13 cellular contexts compared by ENCODE assay signal in the genomic region with DNA sequence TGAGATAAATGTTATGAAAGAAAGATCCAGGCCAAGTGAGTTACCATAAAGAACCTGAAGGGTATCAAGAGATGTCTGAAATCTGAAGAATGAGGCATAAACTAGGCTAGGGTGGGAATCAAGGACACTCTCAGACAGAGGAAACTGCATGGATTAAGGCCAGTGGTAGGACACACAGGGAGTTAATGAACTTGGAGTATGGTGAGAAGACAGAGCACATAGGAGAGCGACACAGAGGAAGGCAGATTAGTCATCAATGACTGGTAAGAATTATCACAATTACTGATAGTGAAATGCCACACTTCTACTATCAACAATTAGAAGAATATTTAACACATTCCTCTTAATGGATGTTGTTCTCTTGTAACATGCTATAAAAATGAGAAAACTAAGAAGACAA.
DNase-seq lines count a peak whose midpoint lies in the region; ATAC-seq and TF ChIP-seq lines count a peak whose summit lies in the region.
"Had no signal": no experiment of that assay in that cellular context is flagged by ENCODE, and none has a peak within 500 bp of the region (broad histone marks: within the 10 kb centered on the region; RNA-seq: fewer than 3 reads in every experiment).

No MANE protein-coding gene starts in this region.

- CTCF ChIA-PET in CD4-positive, alpha-beta T cell (lab: Charles Lee), result no interaction called here

- H2AFZ ChIP-seq in GM23248, result no peak overlapping the region

- H3K4me3 Mint-ChIP-seq in CD4-positive, alpha-beta T cell, result no peak overlapping the region
- H3K4me3 Mint-ChIP-seq in immature natural killer cell, result peak overlapping the region in 2 of 5 donors; percentile 23 to 41

- no peak overlapping the region for H3K4me2 ChIP-seq in GM23248 (ENCODE audit: unreplicated experiment)

- peaks cover 7% of the 10 kb centered on the region; the same call in 1 of the 2 replicates for H3F3A ChIP-seq in GM23248 (ENCODE audit: insufficient read depth)

- no peak overlapping the region for H3K9ac ChIP-seq in GM23248

- intact Hi-C loops in CD4-positive, alpha-beta T cell (cut with DNase I, micrococcal nuclease), result loop anchor here in 1 of 2 experiments (10.0 kb wide), 1 partner anchor 862 kb away; no protein-coding TSS in a partner anchor
- intact Hi-C loops in ascending aorta (cut with DNase I), result no loop called here

- H3K4me3 ChIP-seq in GM23248 (no peak overlapping the region), ascending aorta (no peak overlapping the region)
- H3K4me3 ChIP-seq: MG63, testis had no signal

- no peaks in the 10 kb centered on the region for H3K9me2 ChIP-seq in GM23248 (ENCODE audit: insufficient read depth)

- ATAC-seq in CD4-positive, alpha-beta T cell (ENCODE audit: poor library complexity), result no peak
- ATAC-seq: left ventricle myocardium superior had no signal

- H3K4me1 Mint-ChIP-seq in CD4-positive, alpha-beta T cell (ENCODE audit: low read depth), result peaks cover 34% of the 10 kb centered on the region
- peaks cover 26 to 37% of the 10 kb centered on the region in 2 donors for H3K4me1 Mint-ChIP-seq in immature natural killer cell

- no peaks in the 10 kb centered on the region for H3K9me3 Mint-ChIP-seq in CD4-positive, alpha-beta T cell
- H3K9me3 Mint-ChIP-seq in immature natural killer cell, result no peaks in the 10 kb centered on the region

- H3K36me3 Mint-ChIP-seq in CD4-positive, alpha-beta T cell (ENCODE audit: low read depth), result peaks cover 40% of the 10 kb centered on the region
- peaks cover 0 to 27% (median 12%) of the 10 kb centered on the region in 3 donors for H3K36me3 Mint-ChIP-seq in immature natural killer cell

- H3K27me3 Mint-ChIP-seq in CD4-positive, alpha-beta T cell, result no peaks in the 10 kb centered on the region
- peaks cover 0 to 2% (median 0%) of the 10 kb centered on the region in 3 donors for H3K27me3 Mint-ChIP-seq in immature natural killer cell (ENCODE audit: low read depth in 3 of 3)

- 24 to 33% methylated on average over 1 of the region's 1 CpG for WGBS in GM23248 (ENCODE audit: low coverage in 1 of 2, low lambda C conversion rate in 2 of 2, missing lambda C conversion rate in 2 of 2), 2 experiments

- no peaks in the 10 kb centered on the region for H3K27me3 ChIP-seq in CD4-positive, alpha-beta T cell (ENCODE audit: control insufficient read depth, insufficient read depth, low read length)
- H3K27me3 ChIP-seq in GM23248 (replicated peaks; ENCODE audit: insufficient read depth) (no peaks in the 10 kb centered on the region), ascending aorta (no peaks in the 10 kb centered on the region)
- H3K27me3 ChIP-seq: MG63, testis had no signal

- no peak overlapping the region for H3K27ac ChIP-seq in CD4-positive, alpha-beta T cell (ENCODE audit: low read depth, low read length)
- no peak overlapping the region for H3K27ac ChIP-seq in GM23248
- no peak overlapping the region for H3K27ac ChIP-seq in ascending aorta
- H3K27ac ChIP-seq: C4-2B, testis had no signal

- TF ChIP-seq CTCF in CD4-positive, alpha-beta T cell (IDR thresholded peaks at IDR 0.05), result no peak
- no peak for TF ChIP-seq CTCF in ascending aorta (IDR thresholded peaks at IDR 0.05)

- H4K20me1 ChIP-seq in GM23248 (ENCODE audit: insufficient read depth), result no peaks in the 10 kb centered on the region

- DNase-seq in CD4-positive, alpha-beta T cell, result no peak
- DNase-seq in GM23248 (peak; percentile 52), amniotic epithelial cell (ENCODE audit: low read depth) (peak; percentile 55), immature natural killer cell (no peak), activated gamma-delta T cell treated with Interleukin-2 at 50 U/mL for 16 hours (no peak), SW 1271 (lab: John Stamatoyannopoulos, UW) (no peak), ascending aorta (ENCODE audit: low spot score in 2 of 2) (no peak), HuH-7 (ENCODE audit: low spot score) (no peak)
- DNase-seq: HCEC 1CT, left ventricle myocardium superior, MG63, testis had no signal

- H3K36me3 ChIP-seq in GM23248 (ENCODE audit: low read depth) (peaks cover 6% of the 10 kb centered on the region), ascending aorta (peaks cover 0 to 30% of the 10 kb centered on the region in 2 donors)

- H3K27ac Mint-ChIP-seq in CD4-positive, alpha-beta T cell, result peak overlapping the region; percentile 74
- H3K27ac Mint-ChIP-seq in immature natural killer cell, result peak overlapping the region; percentile 60 to 81 (median 71)

- H3K79me2 ChIP-seq in GM23248 (ENCODE audit: insufficient read depth), result no peaks in the 10 kb centered on the region

- POLR2A ChIA-PET in CD4-positive, alpha-beta T cell (lab: Charles Lee), result no interaction called here

- H3K4me1 ChIP-seq in GM23248 (ENCODE audit: insufficient read depth) (peaks cover 18% of the 10 kb centered on the region), ascending aorta (no peaks in the 10 kb centered on the region)
- H3K4me1 ChIP-seq: testis had no signal

- in situ Hi-C loops in GM23248 (cut with MboI), result no loop called here

- H3K9me3 ChIP-seq in CD4-positive, alpha-beta T cell (ENCODE audit: control insufficient read depth, low read length), result no peaks in the 10 kb centered on the region
- H3K9me3 ChIP-seq in GM23248 (ENCODE audit: low read depth), result no peaks in the 10 kb centered on the region
- H3K9me3 ChIP-seq in ascending aorta, result no peaks in the 10 kb centered on the region
- H3K9me3 ChIP-seq: MG63, testis had no signal

Comparison
In these comparisons a context has a peak if more than half of its experiments do, and no peak if none do; other contexts are left out.
1. DNase-seq: peak in GM23248 (single experiment) and amniotic epithelial cell (single experiment); none in CD4-positive, alpha-beta T cell (0 of 10), immature natural killer cell (0 of 3), activated gamma-delta T cell treated with Interleukin-2 at 50 U/mL for 16 hours (single experiment), SW 1271 (0 of 2), ascending aorta (0 of 2) and HuH-7 (single experiment).